In genomic region chr12:124026755-124027745, GRCh38 we compare ENCODE assay signal across 12 cellular contexts. TPM values are rescaled to one million over a fixed set of nuclear protein-coding genes. Genes with fewer than 3 reads are reported as not detected.
DNase-seq lines count a peak whose midpoint lies in the region; ATAC-seq and TF ChIP-seq lines count a peak whose summit lies in the region.
"Had no signal": no experiment of that assay in that cellular context is flagged by ENCODE, and none has a peak within 500 bp of the region (broad histone marks: within the 10 kb centered on the region; RNA-seq: fewer than 3 reads in every experiment).

No MANE protein-coding gene starts in this region.

- H3K4me2 ChIP-seq in mammary epithelial cell (ENCODE audit: insufficient read depth, low read depth, low read length): no peak overlapping the region

- DNase-seq in AG20443 (ENCODE audit: low spot score): peak; percentile 45
- DNase-seq in NB4 (ENCODE audit: low read depth): peak; percentile 69
- DNase-seq in mammary epithelial cell: peak; percentile 39
- peak; percentile 43 for DNase-seq in kidney tubule cell (ENCODE audit: low spot score)
- DNase-seq in mucosa of gallbladder (ENCODE audit: low spot score): no peak
- no peak for DNase-seq in H4 (ENCODE audit: low spot score)
- DNase-seq: activated CD4-positive, alpha-beta memory T cell treated with anti-CD3 and anti-CD28 coated beads, Interleukin-2, amount 10 ng/mL, durations not matched to agents 7 days and 5 days; NCI-H1105 had no signal

- BruUV-seq in mammary epithelial cell (replicated peaks; lab: Mats Ljungman, UMichigan): no TSS peak

- ATAC-seq in GM21360 (IDR thresholded peaks at IDR 0.05; ENCODE audit: unreplicated experiment) (no peak), GM18505 (IDR thresholded peaks at IDR 0.05; ENCODE audit: unreplicated experiment) (no peak)
- ATAC-seq: gastroesophageal sphincter had no signal

- no peak overlapping the region for H2AFZ ChIP-seq in mammary epithelial cell (ENCODE audit: low read depth, low read length)

- dilution Hi-C loops in mammary epithelial cell (cut with HindIII; ENCODE audit: low sequenced_read_pairs): no loop called here

- 84% methylated on average over 14 of the region's 14 CpGs for WGBS in mammary epithelial cell (ENCODE audit: low coverage, missing lambda C conversion rate)

- TF ChIP-seq POLR2A in NB4 (IDR thresholded peaks at IDR 0.05; ENCODE audit: extremely low read depth, insufficient read length) (no peak), GM18505 (IDR thresholded peaks at IDR 0.05; ENCODE audit: borderline replicate concordance, extremely low read depth, insufficient read depth, insufficient read length) (no peak)

- H3K27me3 ChIP-seq in mammary epithelial cell (ENCODE audit: insufficient read depth, low read length): no peaks in the 10 kb centered on the region
- H3K27me3 ChIP-seq: gastroesophageal sphincter had no signal

- H3K9me3 ChIP-seq in mammary epithelial cell (replicated peaks; ENCODE audit: insufficient read depth, low read length): no peaks in the 10 kb centered on the region
- H3K9me3 ChIP-seq: gastroesophageal sphincter had no signal

- no peak overlapping the region for H3K27ac ChIP-seq in mammary epithelial cell (ENCODE audit: insufficient read depth, low read depth, low read length)
- H3K27ac ChIP-seq: C4-2B, gastroesophageal sphincter had no signal

- in situ Hi-C loops in mammary epithelial cell (cut with MboI; ENCODE audit: low sequenced_read_pairs in 2 of 2): no loop called here

- peaks cover 30% of the 10 kb centered on the region for H3K4me1 ChIP-seq in mammary epithelial cell (ENCODE audit: insufficient read depth, low read length)

- no peaks in the 10 kb centered on the region for H4K20me1 ChIP-seq in mammary epithelial cell (ENCODE audit: insufficient read depth, low read length)

- H3K9ac ChIP-seq in mammary epithelial cell (ENCODE audit: insufficient read depth, low read length): no peak overlapping the region

- TF ChIP-seq CTCF in NB4 (IDR thresholded peaks at IDR 0.05; ENCODE audit: low read depth, low read length) (no peak), mammary epithelial cell (conservative IDR thresholded peaks at IDR 0.05 in 1 of 2, IDR thresholded peaks at IDR 0.05 in 1 of 2; ENCODE audit: extremely low read depth in 1 of 2, insufficient read depth in 1 of 2, low read depth in 1 of 2, low read length in 2 of 2) (no peak)

- CTCF ChIA-PET in mammary epithelial cell (lab: Charles Lee; ENCODE audit: low non-redundant PET): no interaction called here

- intact Hi-C loops in mammary epithelial cell (cut with micrococcal nuclease): no loop called here

- H3K36me3 ChIP-seq in mammary epithelial cell (ENCODE audit: insufficient read depth, low read length): no peaks in the 10 kb centered on the region
- H3K36me3 ChIP-seq: gastroesophageal sphincter had no signal

- no peaks in the 10 kb centered on the region for H3K79me2 ChIP-seq in mammary epithelial cell (ENCODE audit: insufficient read depth, low read length)

- H3K4me3 ChIP-seq in NB4 (ENCODE audit: low read depth, low read length) (no peak overlapping the region), mammary epithelial cell (replicated peaks in 1 of 3; ENCODE audit: insufficient read depth in 1 of 3, low read depth in 2 of 3, low read length in 3 of 3) (no peak overlapping the region)
- H3K4me3 ChIP-seq: gastroesophageal sphincter had no signal

RNA-seq across cellular contexts. Expression of gene ZNF664, which starts 54.0 kb away (rescaled TPM):
- total RNA-seq in mammary epithelial cell (10 to 100 TPM; 56.2 to 62.6 TPM), mucosa of gallbladder (146 TPM)
- 26.4 TPM for polyA plus RNA-seq in mammary epithelial cell
- polyA minus RNA-seq in mammary epithelial cell: 98.2 TPM
- 41.6 and 48.6 TPM in 2 replicates for total RNA-seq in H4 (2014; rRNA removed; shearing (Covaris generic))

RNA-seq across cellular contexts. Expression of gene CCDC92, which starts 54.4 kb away (rescaled TPM):
- 10 to 100 TPM in 1 of 2 donors, 1 to 10 TPM in 1; 6.8 to 29.7 TPM for total RNA-seq in mammary epithelial cell
- 15.4 TPM for polyA plus RNA-seq in mammary epithelial cell
- 20.2 TPM for polyA minus RNA-seq in mammary epithelial cell
- 45.6 TPM for total RNA-seq in mucosa of gallbladder
- total RNA-seq in H4 (2014; rRNA removed; shearing (Covaris generic)): 8.3 and 10.2 TPM in 2 replicates

Comparison
In these comparisons a context has a peak if more than half of its experiments do, and no peak if none do; other contexts are left out.
1. DNase-seq: peak in AG20443 (single experiment), NB4 (single experiment), mammary epithelial cell (single experiment) and kidney tubule cell (single experiment); none in mucosa of gallbladder (single experiment) and H4 (single experiment).